ENCODE assay signal across 11 cellular contexts in genomic region chr12:129564768-129565167, GRCh38.
"Had no signal": no experiment of that assay in that cellular context is flagged by ENCODE, and none has a peak within 500 bp of the region (broad histone marks: within the 10 kb centered on the region; RNA-seq: fewer than 3 reads in every experiment).

No MANE protein-coding gene starts in this region.

- H3K4me3 ChIP-seq: coronary artery, heart left ventricle, left lung, psoas muscle, right lobe of liver, thoracic aorta, uterus had no signal

- ATAC-seq: heart left ventricle, left lung, psoas muscle, right lobe of liver had no signal

- H3K27me3 ChIP-seq: heart left ventricle, left lung, right lobe of liver, uterus had no signal

- H3K4me1 ChIP-seq: heart left ventricle, left lung, psoas muscle, right lobe of liver, uterus had no signal

- H3K27ac Mint-ChIP-seq: nephron; stimulated activated naive CD8-positive, alpha-beta T cell treated with anti-CD3 and anti-CD28 coated beads, Interleukin-15, Interleukin-2, amounts not matched to agents 100 ng/mL and 50 ng/mL, for 24 hours had no signal

- H3K27ac ChIP-seq: coronary artery, heart left ventricle, left lung, psoas muscle, right lobe of liver, thoracic aorta, uterus had no signal

- H3K9me3 ChIP-seq: heart left ventricle, left lung, psoas muscle, right lobe of liver, thoracic aorta, uterus had no signal

- DNase-seq: activated CD4-positive, CD25-positive, alpha-beta regulatory T cell; effector CD8-positive, alpha-beta T cell; heart left ventricle; left lung; psoas muscle; right lobe of liver; uterus had no signal

- H3K4me3 Mint-ChIP-seq: nephron; stimulated activated naive CD8-positive, alpha-beta T cell treated with anti-CD3 and anti-CD28 coated beads, Interleukin-15, Interleukin-2, amounts not matched to agents 100 ng/mL and 50 ng/mL, for 24 hours had no signal

- H3K36me3 ChIP-seq: heart left ventricle, left lung, right lobe of liver, thoracic aorta, uterus had no signal
